7 cellular contexts compared by ENCODE assay signal in the genomic region with DNA sequence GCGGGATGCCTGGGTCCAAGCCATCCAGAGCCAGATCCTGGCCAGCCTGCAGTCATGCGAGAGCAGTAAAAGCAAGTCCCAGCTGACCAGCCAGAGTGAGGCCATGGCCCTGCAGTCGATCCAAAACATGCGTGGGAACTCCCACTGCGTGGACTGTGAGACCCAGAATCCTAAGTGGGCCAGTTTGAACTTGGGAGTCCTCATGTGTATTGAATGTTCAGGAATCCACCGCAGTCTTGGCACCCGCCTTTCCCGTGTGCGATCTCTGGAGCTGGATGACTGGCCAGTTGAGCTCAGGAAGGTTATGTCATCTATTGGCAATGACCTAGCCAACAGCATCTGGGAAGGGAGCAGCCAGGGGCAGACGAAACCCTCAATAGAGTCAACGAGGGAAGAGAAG. TPM values are rescaled to one million over a fixed set of nuclear protein-coding genes. Genes with fewer than 3 reads are reported as not detected.
"Had no signal": no experiment of that assay in that cellular context is flagged by ENCODE, and none has a peak within 500 bp of the region (broad histone marks: within the 10 kb centered on the region; RNA-seq: fewer than 3 reads in every experiment).

No MANE protein-coding gene starts in this region.

RNA-seq across cellular contexts. Expression of a gene that starts 11.0 kb away (rescaled TPM):
- total RNA-seq: GM23248, GM23338, H1, H4, H7, H9, HFFc6 had no signal
- polyA plus RNA-seq: GM23248, GM23338, H1 had no signal

RNA-seq across cellular contexts. Expression of a gene that starts 40.9 kb away (rescaled TPM):
- total RNA-seq: GM23338, H1, H4, H7, H9 had no signal
- polyA plus RNA-seq: H1 had no signal
